Comparison of ENCODE assay signal across 18 cellular contexts in genomic region chr21:46111193-46111571, GRCh38. TPM values are rescaled to one million over a fixed set of nuclear protein-coding genes. Genes with fewer than 3 reads are reported as not detected.
DNase-seq lines count a peak whose midpoint lies in the region; ATAC-seq and TF ChIP-seq lines count a peak whose summit lies in the region.
"Had no signal": no experiment of that assay in that cellular context is flagged by ENCODE, and none has a peak within 500 bp of the region (broad histone marks: within the 10 kb centered on the region; RNA-seq: fewer than 3 reads in every experiment).

No MANE protein-coding gene starts in this region.

- H3K4me3 Mint-ChIP-seq in endothelial cell (ENCODE audit: unreplicated experiment) (no peak overlapping the region), natural killer cell (no peak overlapping the region), type B pancreatic cell (no peak overlapping the region)
- H3K4me3 Mint-ChIP-seq: activated naive CD4-positive, alpha-beta T cell treated with anti-CD3 and anti-CD28 coated beads, Interleukin-2, amount 50 U/mL, for 24 hours; CD8-positive, alpha-beta memory T cell had no signal

- peaks cover 3% of the 10 kb centered on the region for H3K9me3 Mint-ChIP-seq in endothelial cell (ENCODE audit: unreplicated experiment)
- peaks cover 0 to 6% of the 10 kb centered on the region in 2 donors for H3K9me3 Mint-ChIP-seq in natural killer cell
- peaks cover 7% of the 10 kb centered on the region for H3K9me3 Mint-ChIP-seq in type B pancreatic cell

- H3K4me1 Mint-ChIP-seq in endothelial cell (ENCODE audit: unreplicated experiment) (no peaks in the 10 kb centered on the region), natural killer cell (no peaks in the 10 kb centered on the region), type B pancreatic cell (ENCODE audit: unreplicated experiment) (no peaks in the 10 kb centered on the region)
- H3K4me1 Mint-ChIP-seq: activated naive CD4-positive, alpha-beta T cell treated with anti-CD3 and anti-CD28 coated beads, Interleukin-2, amount 50 U/mL, for 24 hours; CD8-positive, alpha-beta memory T cell had no signal

- intact Hi-C loops in natural killer cell (cut with micrococcal nuclease), result no loop called here

- no peak for ATAC-seq in natural killer cell
- ATAC-seq in HG02870 (IDR thresholded peaks at IDR 0.05; ENCODE audit: unreplicated experiment), result no peak
- ATAC-seq in GM18907 (IDR thresholded peaks at IDR 0.05; ENCODE audit: unreplicated experiment), result no peak

- H3K27ac Mint-ChIP-seq in endothelial cell (ENCODE audit: unreplicated experiment), result no peak overlapping the region
- H3K27ac Mint-ChIP-seq in natural killer cell, result no peak overlapping the region
- H3K27ac Mint-ChIP-seq in type B pancreatic cell, result no peak overlapping the region
- H3K27ac Mint-ChIP-seq: activated naive CD4-positive, alpha-beta T cell treated with anti-CD3 and anti-CD28 coated beads, Interleukin-2, amount 50 U/mL, for 24 hours; CD8-positive, alpha-beta memory T cell had no signal

- POLR2A ChIA-PET in GM10248 (lab: Yijun Ruan, JAX), result no interaction called here

- no peak for TF ChIP-seq CTCF in endothelial cell (IDR thresholded peaks at IDR 0.05; ENCODE audit: unreplicated experiment)
- TF ChIP-seq CTCF in natural killer cell (IDR thresholded peaks at IDR 0.05), result no peak
- TF ChIP-seq CTCF in type B pancreatic cell (conservative IDR thresholded peaks at IDR 0.05), result no peak
- TF ChIP-seq CTCF in GM10248 (IDR thresholded peaks at IDR 0.05; ENCODE audit: control extremely low read depth, extremely low read depth, low read depth, missing control alignments), result no peak

- peaks cover 5% of the 10 kb centered on the region for H3K27me3 Mint-ChIP-seq in endothelial cell (ENCODE audit: unreplicated experiment)
- peaks cover 0 to 9% of the 10 kb centered on the region in 2 donors for H3K27me3 Mint-ChIP-seq in natural killer cell (ENCODE audit: low read depth in 2 of 2)
- H3K27me3 Mint-ChIP-seq in type B pancreatic cell, result no peaks in the 10 kb centered on the region
- H3K27me3 Mint-ChIP-seq: activated naive CD4-positive, alpha-beta T cell treated with anti-CD3 and anti-CD28 coated beads, Interleukin-2, amount 50 U/mL, for 24 hours had no signal

- peak; percentile 5 for DNase-seq in activated T-cell treated with anti-CD3 and anti-CD28 coated beads, Interleukin-2, amount 50 U/mL, for 1 hour
- DNase-seq in activated T-cell treated with anti-CD3 and anti-CD28 coated beads for 4 hours (no peak), endothelial cell (ENCODE audit: low spot score) (peak; percentile 2), natural killer cell (peak; percentile 12), type B pancreatic cell (ENCODE audit: extremely low spot score, unreplicated experiment) (peak; percentile 61), GM10248 (ENCODE audit: extremely low spot score) (no peak)
- DNase-seq: ACHN; effector memory CD4-positive, alpha-beta T cell; mammary epithelial cell; NCI-H345; stimulated activated CD4-positive, alpha-beta T cell treated with anti-CD3 and anti-CD28 coated beads, Interleukin-12 subunit alpha, Interleukin-12 subunit beta, amount 100 ng/mL, for 4 hours had no signal

- H3K36me3 Mint-ChIP-seq in endothelial cell (ENCODE audit: low read depth, unreplicated experiment) (peaks cover 39% of the 10 kb centered on the region), natural killer cell (no peaks in the 10 kb centered on the region), type B pancreatic cell (peaks cover 6% of the 10 kb centered on the region)

- CTCF ChIA-PET in GM10248 (lab: Yijun Ruan, JAX), result no interaction called here

RNA-seq across cellular contexts. Expression of gene COL6A2, which starts 13.3 kb away (rescaled TPM):
- total RNA-seq in endothelial cell (ENCODE audit: unreplicated experiment) (378 TPM), natural killer cell (100 to 1,000 TPM in 1 of 3 donors, 10 to 100 TPM in 2; 93.9 to 110 (median 97.2) TPM), type B pancreatic cell (ENCODE audit: low replicate concordance) (23.8 and 114 TPM in 2 replicates)

RNA-seq across cellular contexts. Expression of gene FTCD, which starts 44.2 kb away (rescaled TPM):
- total RNA-seq in endothelial cell (ENCODE audit: unreplicated experiment) (1.5 TPM), natural killer cell (under 1 TPM in 1 of 3 donors, not detected in 2; 0.34 TPM), type B pancreatic cell (ENCODE audit: low replicate concordance) (26.9 and 45.0 TPM in 2 replicates)
- total RNA-seq: bronchial epithelial cell; CD8-positive, alpha-beta memory T cell; SJSA1; subcutaneous adipose tissue had no signal

Comparison
In these comparisons a context has a peak if more than half of its experiments do, and no peak if none do; other contexts are left out.
1. DNase-seq: peak in activated T-cell treated with anti-CD3 and anti-CD28 coated beads, Interleukin-2, amount 50 U/mL, for 1 hour (single experiment), endothelial cell (single experiment), natural killer cell (single experiment) and type B pancreatic cell (single experiment); none in activated T-cell treated with anti-CD3 and anti-CD28 coated beads for 4 hours (single experiment) and GM10248 (single experiment).
2. RNA of gene FTCD, which starts 44.2 kb away (total RNA-seq): 26.9 to 45.0 TPM in type B pancreatic cell; 1.5 TPM in endothelial cell (single experiment) and 0.34 TPM in natural killer cell; every median in the first group is over 10 times any median in the second.